ENCODE assay signal across 30 cellular contexts in genomic region chr2:124838426-124838825, GRCh38.
"Had no signal": no experiment of that assay in that cellular context is flagged by ENCODE, and none has a peak within 500 bp of the region (broad histone marks: within the 10 kb centered on the region; RNA-seq: fewer than 3 reads in every experiment).

No MANE protein-coding gene starts in this region.

- H3K36me3 Mint-ChIP-seq: naive thymus-derived CD4-positive, alpha-beta T cell; natural killer cell; neural progenitor cell; stimulated activated naive B cell treated with anti-CD40 and anti-IgM and Interleukin-4, amounts not matched to agents 10 μg/mL and 1 μg/mL and 100 μg/mL, for 72 hours had no signal

- ATAC-seq: naive thymus-derived CD4-positive, alpha-beta T cell; natural killer cell; psoas muscle; right lobe of liver; stimulated activated naive B cell treated with anti-CD40 and anti-IgM and Interleukin-4, amounts not matched to agents 10 μg/mL and 1 μg/mL and 100 μg/mL, for 72 hours had no signal

- H3K9me3 Mint-ChIP-seq: neural progenitor cell had no signal

- H3K4me1 Mint-ChIP-seq: naive thymus-derived CD4-positive, alpha-beta T cell; natural killer cell; stimulated activated naive B cell treated with anti-CD40 and anti-IgM and Interleukin-4, amounts not matched to agents 10 μg/mL and 1 μg/mL and 100 μg/mL, for 72 hours had no signal

- H3K4me3 Mint-ChIP-seq: naive thymus-derived CD4-positive, alpha-beta T cell; natural killer cell; nephron; neural progenitor cell; stimulated activated naive B cell treated with anti-CD40 and anti-IgM and Interleukin-4, amounts not matched to agents 10 μg/mL and 1 μg/mL and 100 μg/mL, for 72 hours; stimulated activated naive CD8-positive, alpha-beta T cell treated with anti-CD3 and anti-CD28 coated beads, Interleukin-15, Interleukin-2, amounts not matched to agents 100 ng/mL and 50 ng/mL, for 24 hours had no signal

- H3K27ac ChIP-seq: neural progenitor cell, ovary, parathyroid adenoma, psoas muscle, right lobe of liver, skin epidermis, spleen, stomach, thoracic aorta, thyroid gland, tibial nerve, upper lobe of left lung, vagina had no signal

- H3K27me3 Mint-ChIP-seq: naive thymus-derived CD4-positive, alpha-beta T cell; stimulated activated naive B cell treated with anti-CD40 and anti-IgM and Interleukin-4, amounts not matched to agents 10 μg/mL and 1 μg/mL and 100 μg/mL, for 72 hours; stimulated activated naive CD8-positive, alpha-beta T cell treated with anti-CD3 and anti-CD28 coated beads, Interleukin-15, Interleukin-2, amounts not matched to agents 100 ng/mL and 50 ng/mL, for 24 hours had no signal

- H3K9ac ChIP-seq: neural progenitor cell, parathyroid adenoma had no signal

- DNase-seq: naive thymus-derived CD4-positive, alpha-beta T cell; natural killer cell; occipital lobe; ovary; posterior cingulate gyrus; psoas muscle; right cardiac atrium; right lobe of liver; spleen; stimulated activated CD4-positive, alpha-beta T cell treated with anti-CD3 and anti-CD28 coated beads, Interleukin-12 subunit alpha, Interleukin-12 subunit beta, amount 100 ng/mL, for 4 hours; stimulated activated CD4-positive, alpha-beta T cell treated with anti-CD3 and anti-CD28 coated beads, Interleukin-1b, Interleukin-23, amount 100 ng/mL, for 48 hours; stimulated activated CD4-positive, alpha-beta T cell treated with anti-CD3 and anti-CD28 coated beads, Interleukin-4, amount 100 ng/mL, for 1 hour; stimulated activated CD4-positive, alpha-beta T cell treated with anti-CD3 and anti-CD28 coated beads, Interleukin-4, amount 100 ng/mL, for 4 hours; stimulated activated CD8-positive, alpha-beta memory T cell treated with anti-CD3 and anti-CD28 coated beads, Interleukin-4, amount 100 ng/mL, for 48 hours; stimulated activated naive B cell treated with anti-CD40 and anti-IgM and Interleukin-4, amounts not matched to agents 10 μg/mL and 1 μg/mL and 100 μg/mL, for 72 hours; stimulated activated naive CD4-positive, alpha-beta T cell treated with Interleukin-2 at 50 U/mL for 16 hours; stomach; thyroid gland; trophoblast cell; upper lobe of left lung had no signal

- H3K27ac Mint-ChIP-seq: naive thymus-derived CD4-positive, alpha-beta T cell; natural killer cell; nephron; neural progenitor cell; progenitor cell of endocrine pancreas; stimulated activated naive B cell treated with anti-CD40 and anti-IgM and Interleukin-4, amounts not matched to agents 10 μg/mL and 1 μg/mL and 100 μg/mL, for 72 hours; stimulated activated naive CD8-positive, alpha-beta T cell treated with anti-CD3 and anti-CD28 coated beads, Interleukin-15, Interleukin-2, amounts not matched to agents 100 ng/mL and 50 ng/mL, for 24 hours had no signal

- H3K27me3 ChIP-seq: neural progenitor cell, ovary, right lobe of liver, spleen, stomach, thyroid gland, tibial nerve, upper lobe of left lung, vagina had no signal

- H3K4me2 ChIP-seq: neural progenitor cell, smooth muscle cell had no signal

- H3K9me3 ChIP-seq: ovary, psoas muscle, right lobe of liver, stomach, thoracic aorta, thyroid gland, tibial nerve, upper lobe of left lung, vagina had no signal

- H3K36me3 ChIP-seq: neural progenitor cell, ovary, right lobe of liver, spleen, stomach, thoracic aorta, thyroid gland, tibial nerve, upper lobe of left lung, vagina had no signal

- H3K4me1 ChIP-seq: neural progenitor cell, parathyroid adenoma, psoas muscle, right lobe of liver, spleen, thyroid gland, tibial nerve, upper lobe of left lung, vagina had no signal

- H3K4me3 ChIP-seq: neural progenitor cell, ovary, psoas muscle, right lobe of liver, skin epidermis, smooth muscle cell, spleen, stomach, thoracic aorta, thyroid gland, tibial nerve, upper lobe of left lung, vagina had no signal
